ENCODE assay signal across 21 cellular contexts in the genomic region with DNA sequence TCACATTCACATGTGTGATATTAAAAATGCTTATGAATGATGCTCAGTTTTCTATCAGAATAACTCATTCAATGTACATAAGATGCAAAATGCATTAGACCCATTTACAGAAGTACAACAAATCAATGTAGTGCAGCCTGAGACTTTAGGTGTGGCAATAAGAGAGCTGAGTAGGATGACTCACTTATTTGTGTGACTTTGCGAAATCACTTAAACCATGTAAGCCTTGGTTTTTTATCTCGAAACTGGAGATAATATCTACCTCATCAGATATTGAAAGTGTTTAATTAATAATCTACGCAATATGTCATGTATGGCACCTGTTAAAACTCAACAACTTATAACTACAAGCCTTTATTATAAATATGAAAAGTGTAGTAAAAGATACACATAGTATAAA.
A peak's percentile ranks its signal among the peaks of the same experiment; 100 is the strongest.
DNase-seq lines count a peak whose midpoint lies in the region; FAIRE-seq and TF ChIP-seq lines count a peak whose summit lies in the region.
"Had no signal": no experiment of that assay in that cellular context is flagged by ENCODE, and none has a peak within 500 bp of the region (broad histone marks: within the 10 kb centered on the region; RNA-seq: fewer than 3 reads in every experiment).

No MANE protein-coding gene starts in this region.

- H3K36me3 Mint-ChIP-seq in astrocyte (ENCODE audit: low read depth, unreplicated experiment), result no peaks in the 10 kb centered on the region
- H3K36me3 Mint-ChIP-seq: activated naive CD8-positive, alpha-beta T cell treated with anti-CD3 and anti-CD28 coated beads for 36 hours had no signal

- H4K20me1 ChIP-seq in astrocyte (ENCODE audit: insufficient read depth, low read length), result no peaks in the 10 kb centered on the region
- H4K20me1 ChIP-seq in hepatocyte (ENCODE audit: insufficient read depth, poor library complexity, severe bottlenecking), result no peaks in the 10 kb centered on the region

- H3K4me1 Mint-ChIP-seq in astrocyte (ENCODE audit: low read depth, unreplicated experiment), result no peaks in the 10 kb centered on the region
- H3K4me1 Mint-ChIP-seq: activated naive CD8-positive, alpha-beta T cell treated with anti-CD3 and anti-CD28 coated beads for 36 hours had no signal

- H3K27me3 ChIP-seq in astrocyte (ENCODE audit: insufficient read depth, low read length) (no peaks in the 10 kb centered on the region), hepatocyte (no peaks in the 10 kb centered on the region), esophagus squamous epithelium (no peaks in the 10 kb centered on the region)
- H3K27me3 ChIP-seq: upper lobe of left lung had no signal

- no peaks in the 10 kb centered on the region for H3K36me3 ChIP-seq in astrocyte (ENCODE audit: insufficient read depth, low read length)
- no peaks in the 10 kb centered on the region for H3K36me3 ChIP-seq in hepatocyte (replicated peaks; ENCODE audit: insufficient read depth, low read depth)
- H3K36me3 ChIP-seq in esophagus squamous epithelium, result no peaks in the 10 kb centered on the region
- H3K36me3 ChIP-seq: upper lobe of left lung had no signal

- H3K9me2 ChIP-seq in hepatocyte (replicated peaks; ENCODE audit: insufficient read depth), result no peaks in the 10 kb centered on the region

- H3K4me3 ChIP-seq in AG10803 (ENCODE audit: low read length) (no peak overlapping the region), astrocyte (ENCODE audit: insufficient read depth, low read depth, low read length) (no peak overlapping the region), hepatocyte (no peak overlapping the region), esophagus squamous epithelium (no peak overlapping the region)
- H3K4me3 ChIP-seq: upper lobe of left lung had no signal

- H3K9me3 ChIP-seq in astrocyte (ENCODE audit: insufficient read depth, low read depth, low read length), result no peaks in the 10 kb centered on the region
- no peaks in the 10 kb centered on the region for H3K9me3 ChIP-seq in hepatocyte (ENCODE audit: low read depth)
- no peaks in the 10 kb centered on the region for H3K9me3 ChIP-seq in esophagus squamous epithelium
- H3K9me3 ChIP-seq: upper lobe of left lung had no signal

- peak; percentile 6 for DNase-seq in AG10803 (ENCODE audit: low read depth)
- DNase-seq in HT-29 (ENCODE audit: low spot score), result peak; percentile 59
- peak; percentile 66 for DNase-seq in astrocyte (ENCODE audit: low read depth)
- peak; percentile 37 for DNase-seq in hepatocyte (ENCODE audit: low spot score)
- no peak for DNase-seq in NCI-H1694 (lab: John Stamatoyannopoulos, UW)
- DNase-seq in SW 1271 (lab: John Stamatoyannopoulos, UW), result no peak
- no peak for DNase-seq in esophagus squamous epithelium (lab: John Stamatoyannopoulos, UW)
- DNase-seq in DMS 273 (lab: John Stamatoyannopoulos, UW; ENCODE audit: unreplicated experiment), result no peak
- DNase-seq: activated CD8-positive, alpha-beta memory T cell treated with anti-CD3 and anti-CD28 coated beads, Interleukin-2, amount 50 U/mL, for 4 hours; activated naive CD8-positive, alpha-beta T cell treated with anti-CD3 and anti-CD28 coated beads for 36 hours; GOT3; Kasumi-1; NCI-H2107; stimulated activated CD8-positive, alpha-beta memory T cell treated with anti-CD3 and anti-CD28 coated beads, Interleukin-4, amount 100 ng/mL, for 48 hours; T-helper 1 cell; upper lobe of left lung had no signal

- H3K27me3 Mint-ChIP-seq in astrocyte (ENCODE audit: low read depth, unreplicated experiment), result no peaks in the 10 kb centered on the region
- H3K27me3 Mint-ChIP-seq: activated naive CD8-positive, alpha-beta T cell treated with anti-CD3 and anti-CD28 coated beads for 36 hours had no signal

- no peak for TF ChIP-seq CTCF in AG10803 (conservative IDR thresholded peaks at IDR 0.05; ENCODE audit: low read length)
- no peak for TF ChIP-seq CTCF in astrocyte (IDR thresholded peaks at IDR 0.05; ENCODE audit: insufficient read depth, low read depth, low read length)
- no peak for TF ChIP-seq CTCF in hepatocyte (IDR thresholded peaks at IDR 0.05; ENCODE audit: poor library complexity)
- TF ChIP-seq CTCF in esophagus squamous epithelium (IDR thresholded peaks at IDR 0.05), result no peak

- no peak for FAIRE-seq in astrocyte (lab: Jason Lieb, UNC)
- FAIRE-seq: colon, GM19239, islet of Langerhans had no signal

- intact Hi-C loops in esophagus squamous epithelium (cut with DNase I), result no loop called here

- no peaks in the 10 kb centered on the region for H3K79me2 ChIP-seq in astrocyte (ENCODE audit: insufficient read depth, low read length)
- H3K79me2 ChIP-seq in hepatocyte, result no peaks in the 10 kb centered on the region
- H3K79me2 ChIP-seq: parathyroid adenoma had no signal

- no peak overlapping the region for H2AFZ ChIP-seq in astrocyte (ENCODE audit: low read depth, low read length)
- no peak overlapping the region for H2AFZ ChIP-seq in hepatocyte
- H2AFZ ChIP-seq: parathyroid adenoma had no signal

- H3K4me3 Mint-ChIP-seq in astrocyte (ENCODE audit: unreplicated experiment), result no peak overlapping the region
- H3K4me3 Mint-ChIP-seq: activated naive CD8-positive, alpha-beta T cell treated with anti-CD3 and anti-CD28 coated beads for 36 hours had no signal

- H3K4me1 ChIP-seq in astrocyte (ENCODE audit: insufficient read depth, low read length), result no peaks in the 10 kb centered on the region
- H3K4me1 ChIP-seq in hepatocyte (ENCODE audit: insufficient read depth), result no peaks in the 10 kb centered on the region
- no peaks in the 10 kb centered on the region for H3K4me1 ChIP-seq in esophagus squamous epithelium
- H3K4me1 ChIP-seq: parathyroid adenoma had no signal

- H3K4me2 ChIP-seq in astrocyte (ENCODE audit: low read length) (no peak overlapping the region), hepatocyte (no peak overlapping the region)

- H3K9me3 Mint-ChIP-seq in astrocyte (ENCODE audit: unreplicated experiment), result no peaks in the 10 kb centered on the region

- no peak overlapping the region for H3K9ac ChIP-seq in astrocyte (ENCODE audit: low read length)
- H3K9ac ChIP-seq: parathyroid adenoma had no signal

- TF ChIP-seq POLR2A in esophagus squamous epithelium (IDR thresholded peaks at IDR 0.05), result no peak

- H3K27ac Mint-ChIP-seq in astrocyte (ENCODE audit: unreplicated experiment), result no peak overlapping the region
- H3K27ac Mint-ChIP-seq: activated naive CD8-positive, alpha-beta T cell treated with anti-CD3 and anti-CD28 coated beads for 36 hours had no signal

- H3K27ac ChIP-seq in astrocyte (ENCODE audit: low read depth, low read length), result no peak overlapping the region
- no peak overlapping the region for H3K27ac ChIP-seq in hepatocyte
- no peak overlapping the region for H3K27ac ChIP-seq in esophagus squamous epithelium
- H3K27ac ChIP-seq: C4-2B, parathyroid adenoma, upper lobe of left lung had no signal

- 49% methylated on average over 3 of the region's 3 CpGs for WGBS in hepatocyte (ENCODE audit: low lambda C conversion rate, missing lambda C conversion rate)
- WGBS in esophagus squamous epithelium, 2 donors, result 46 to 58% methylated on average over 3 of the region's 3 CpGs

Comparison
In these comparisons a context has a peak if more than half of its experiments do, and no peak if none do; other contexts are left out.
1. DNase-seq: peak in AG10803 (single experiment), HT-29 (single experiment), astrocyte (single experiment) and hepatocyte (single experiment); none in NCI-H1694 (single experiment), SW 1271 (0 of 2), esophagus squamous epithelium (single experiment) and DMS 273 (single experiment).